Comparison of ENCODE assay signal across 24 cellular contexts in genomic region chr17:77657821-77658220, GRCh38.
"Had no signal": no experiment of that assay in that cellular context is flagged by ENCODE, and none has a peak within 500 bp of the region (broad histone marks: within the 10 kb centered on the region; RNA-seq: fewer than 3 reads in every experiment).

No MANE protein-coding gene starts in this region.

- H3K27me3 ChIP-seq: right atrium auricular region had no signal

- DNase-seq: activated CD4-positive, alpha-beta T cell treated with anti-CD3 and anti-CD28 coated beads for 4 hours; activated CD4-positive, alpha-beta T cell treated with anti-CD3 and anti-CD28 coated beads, Interleukin-2, amount 50 U/mL, for 4 hours; activated gamma-delta T cell; activated naive CD4-positive, alpha-beta T cell treated with anti-CD3 and anti-CD28 coated beads, Interleukin-2, amount 50 U/mL, for 16 hours; amniotic stem cell; dermis blood vessel endothelial cell; effector CD8-positive, alpha-beta T cell; islet precursor cell; left cardiac atrium; left ventricle myocardium superior; mucosa of descending colon; stimulated activated CD4-positive, alpha-beta T cell treated with anti-CD3 and anti-CD28 coated beads, Interleukin-15, amount 100 ng/mL, for 24 hours; stimulated activated CD4-positive, alpha-beta T cell treated with anti-CD3 and anti-CD28 coated beads, Interleukin-2, amount 100 ng/mL, for 24 hours; stimulated activated naive CD4-positive, alpha-beta T cell; T-helper 9 cell had no signal

- FAIRE-seq: astrocyte, colon, endometrium, frontal cortex, TTC549 had no signal

- H3K9me3 Mint-ChIP-seq: natural killer cell treated with Interleukin-12 subunit alpha and Interleukin-12 subunit beta and Interleukin-15 and Interleukin-18, amount 100 ng/mL, for 72 hours had no signal

- H3K9me3 ChIP-seq: mucosa of descending colon had no signal

- H3K4me3 ChIP-seq: mucosa of descending colon, right atrium auricular region, tibial nerve had no signal

- H3K27ac Mint-ChIP-seq: natural killer cell treated with Interleukin-12 subunit alpha and Interleukin-12 subunit beta and Interleukin-15 and Interleukin-18, amount 100 ng/mL, for 72 hours had no signal

- H3K36me3 ChIP-seq: right atrium auricular region, tibial nerve had no signal

- H3K36me3 Mint-ChIP-seq: natural killer cell treated with Interleukin-12 subunit alpha and Interleukin-12 subunit beta and Interleukin-15 and Interleukin-18, amount 100 ng/mL, for 72 hours had no signal

- H3K4me1 ChIP-seq: right atrium auricular region, tibial nerve had no signal

- H3K4me3 Mint-ChIP-seq: natural killer cell treated with Interleukin-12 subunit alpha and Interleukin-12 subunit beta and Interleukin-15 and Interleukin-18, amount 100 ng/mL, for 72 hours had no signal

- ATAC-seq: left cardiac atrium; left ventricle myocardium superior; mucosa of descending colon; natural killer cell treated with Interleukin-12 subunit alpha and Interleukin-12 subunit beta and Interleukin-15 and Interleukin-18, amount 100 ng/mL, for 72 hours had no signal

- H3K27ac ChIP-seq: right atrium auricular region, tibial nerve, VCaP had no signal
